13 cellular contexts compared by ENCODE assay signal in genomic region chr10:119769886-119770285, GRCh38. TPM values are rescaled to one million over a fixed set of nuclear protein-coding genes. Genes with fewer than 3 reads are reported as not detected.
A peak's percentile ranks its signal among the peaks of the same experiment; 100 is the strongest.
DNase-seq lines count a peak whose midpoint lies in the region; ATAC-seq and TF ChIP-seq lines count a peak whose summit lies in the region.
"Had no signal": no experiment of that assay in that cellular context is flagged by ENCODE, and none has a peak within 500 bp of the region (broad histone marks: within the 10 kb centered on the region; RNA-seq: fewer than 3 reads in every experiment).

No MANE protein-coding gene starts in this region.

- H3K9me2 ChIP-seq in GM23248 (ENCODE audit: insufficient read depth), result no peaks in the 10 kb centered on the region; the same call in 1 of the 2 replicates

- in situ Hi-C loops in GM23248 (cut with MboI), result no loop called here

- H2AFZ ChIP-seq in GM23248, result no peak overlapping the region

- TF ChIP-seq CTCF in fibroblast of pulmonary artery (IDR thresholded peaks at IDR 0.05; ENCODE audit: low read length, missing control alignments), result no peak
- TF ChIP-seq CTCF in WERI-Rb-1 (IDR thresholded peaks at IDR 0.05; ENCODE audit: low read depth, low read length), result no peak

- H3K4me1 ChIP-seq in GM23248 (ENCODE audit: insufficient read depth), result peaks cover 35% of the 10 kb centered on the region
- H3K4me1 ChIP-seq in rectal smooth muscle tissue (ENCODE audit: control insufficient read depth, insufficient read depth, low read length), result peaks cover 25% of the 10 kb centered on the region

- peak; percentile 92 for DNase-seq in GM23248
- peak; percentile 74 for DNase-seq in fibroblast of pulmonary artery (ENCODE audit: low read depth)
- no peak for DNase-seq in WERI-Rb-1
- no peak for DNase-seq in activated naive CD4-positive, alpha-beta T cell treated with anti-CD3 and anti-CD28 coated beads, Interleukin-2, amount 50 U/mL, for 16 hours
- DNase-seq: activated naive CD8-positive, alpha-beta T cell treated with anti-CD3 and anti-CD28 coated beads, Interleukin-2, amount 50 U/mL, for 24 hours; MG63; naive thymus-derived CD4-positive, alpha-beta T cell; stimulated activated CD4-positive, alpha-beta T cell treated with anti-CD3 and anti-CD28 coated beads, Interleukin-15, amount 100 ng/mL, for 24 hours had no signal

- H4K20me1 ChIP-seq in GM23248 (ENCODE audit: insufficient read depth), result no peaks in the 10 kb centered on the region

- peaks cover 19% of the 10 kb centered on the region for H3F3A ChIP-seq in GM23248 (ENCODE audit: insufficient read depth)

- H3K27me3 ChIP-seq in GM23248 (replicated peaks; ENCODE audit: insufficient read depth) (no peaks in the 10 kb centered on the region), rectal smooth muscle tissue (ENCODE audit: control insufficient read depth, insufficient read depth, low read length) (no peaks in the 10 kb centered on the region), WERI-Rb-1 (ENCODE audit: insufficient read depth, low read depth, severe bottlenecking) (no peaks in the 10 kb centered on the region)
- H3K27me3 ChIP-seq: MG63 had no signal

- ATAC-seq in SK-N-SH treated with all-trans-retinoic acid at 6 μM for 48 hours (peak; percentile 78), GM18498 (IDR thresholded peaks at IDR 0.05; ENCODE audit: unreplicated experiment) (no peak), HG02642 (IDR thresholded peaks at IDR 0.05; ENCODE audit: poor library complexity, unreplicated experiment) (no peak)
- ATAC-seq: activated naive CD8-positive, alpha-beta T cell treated with anti-CD3 and anti-CD28 coated beads, Interleukin-2, amount 50 U/mL, for 24 hours; naive thymus-derived CD4-positive, alpha-beta T cell had no signal

- H3K36me3 ChIP-seq in GM23248 (ENCODE audit: low read depth), result no peaks in the 10 kb centered on the region
- no peaks in the 10 kb centered on the region for H3K36me3 ChIP-seq in rectal smooth muscle tissue (ENCODE audit: control insufficient read depth, insufficient read depth, low read length)
- no peaks in the 10 kb centered on the region; the same call in none of the 2 replicates for H3K36me3 ChIP-seq in WERI-Rb-1
- H3K36me3 ChIP-seq: HAP-1, MG63 had no signal

- H3K4me2 ChIP-seq in GM23248 (ENCODE audit: unreplicated experiment), result peak overlapping the region; percentile 72

- H3K4me3 ChIP-seq in GM23248 (peak overlapping the region; percentile 21), fibroblast of pulmonary artery (replicated peaks; ENCODE audit: low read depth, low read length) (no peak overlapping the region), rectal smooth muscle tissue (ENCODE audit: low read length) (no peak overlapping the region), WERI-Rb-1 (ENCODE audit: low read depth, low read length) (no peak overlapping the region)
- H3K4me3 ChIP-seq: HAP-1, MG63 had no signal

- H3K27ac ChIP-seq in GM23248, result peak overlapping the region; percentile 54
- peak overlapping the region; percentile 70 for H3K27ac ChIP-seq in rectal smooth muscle tissue (ENCODE audit: low read depth, low read length)
- no peak overlapping the region for H3K27ac ChIP-seq in WERI-Rb-1

- H3K9me3 ChIP-seq in GM23248 (ENCODE audit: low read depth) (no peaks in the 10 kb centered on the region), WERI-Rb-1 (ENCODE audit: severe bottlenecking) (no peaks in the 10 kb centered on the region)
- H3K9me3 ChIP-seq: HAP-1 had no signal

- no peak overlapping the region for H3K9ac ChIP-seq in GM23248
- H3K9ac ChIP-seq in rectal smooth muscle tissue (ENCODE audit: low read length), result no peak overlapping the region

- H3K79me2 ChIP-seq in GM23248 (ENCODE audit: insufficient read depth), result no peaks in the 10 kb centered on the region

- WGBS in GM23248 (ENCODE audit: low coverage in 1 of 2, low lambda C conversion rate in 2 of 2, missing lambda C conversion rate in 2 of 2), 2 experiments, result 0 to 6% methylated on average over 2 of the region's 2 CpGs

TF ChIP-seq in SK-N-SH treated with all-trans-retinoic acid at 6 μM for 48 hours, 23 proteins besides CTCF, POLR2A, EP300 and RAD21:
- no peak for TF ChIP-seq TOX (CRISPR knock-in tag; IDR thresholded peaks at IDR 0.05; ENCODE audit: borderline replicate concordance)
- 0 out of 2 replicates have a peak, but pooled peaks have one; percentile 31 for TF ChIP-seq ISL1 (CRISPR knock-in tag; IDR thresholded peaks at IDR 0.05)

RNA-seq across cellular contexts. Expression of gene INPP5F, which starts 44.0 kb away (rescaled TPM):
- 9.9 and 10.9 TPM in 2 replicates for total RNA-seq in GM23248 (2014; rRNA removed; shearing (Covaris generic))
- 6.6 and 8.5 TPM in 2 replicates for polyA plus RNA-seq in GM23248 (2016; fragmentation: Nextera tagmentation; extraction: Ambion mirVana)

Comparison
In these comparisons a context has a peak if more than half of its experiments do, and no peak if none do; other contexts are left out.
1. DNase-seq: peak in GM23248 (single experiment) and fibroblast of pulmonary artery (single experiment); none in WERI-Rb-1 (single experiment) and activated naive CD4-positive, alpha-beta T cell treated with anti-CD3 and anti-CD28 coated beads, Interleukin-2, amount 50 U/mL, for 16 hours (single experiment).